Comparison of ENCODE assay signal across 14 cellular contexts in genomic region chr10:104259456-104259855, GRCh38. TPM values are rescaled to one million over a fixed set of nuclear protein-coding genes. Genes with fewer than 3 reads are reported as not detected.
DNase-seq lines count a peak whose midpoint lies in the region; ATAC-seq and TF ChIP-seq lines count a peak whose summit lies in the region.
"Had no signal": no experiment of that assay in that cellular context is flagged by ENCODE, and none has a peak within 500 bp of the region (broad histone marks: within the 10 kb centered on the region; RNA-seq: fewer than 3 reads in every experiment).

No MANE protein-coding gene starts in this region.

- no peak for TF ChIP-seq POLR2A in gastroesophageal sphincter (IDR thresholded peaks at IDR 0.05)

- no peak overlapping the region for H2AFZ ChIP-seq in smooth muscle cell (ENCODE audit: low read depth)

- DNase-seq in activated CD8-positive, alpha-beta T cell treated with anti-CD3 and anti-CD28 coated beads for 36 hours, result no peak
- no peak for DNase-seq in activated CD8-positive, alpha-beta T cell treated with anti-CD3 and anti-CD28 coated beads, Interleukin-2, amount 10 ng/mL, durations not matched to agents 7 days and 5 days
- DNase-seq in smooth muscle cell (lab: John Stamatoyannopoulos, UW; ENCODE audit: unreplicated experiment) (no peak), NCI-H128 (lab: John Stamatoyannopoulos, UW; ENCODE audit: unreplicated experiment) (no peak), ureter (ENCODE audit: low spot score) (no peak), NCI-H187 (lab: John Stamatoyannopoulos, UW) (no peak)
- DNase-seq: activated CD4-positive, CD25-positive, alpha-beta regulatory T cell treated with anti-CD3 and anti-CD28 coated beads, Interleukin-2, amount 50 U/mL, for 72 hours; adrenal gland; NCI-H446 treated with DMSO at 0.1 percent for 48 hours; SHP77; stimulated activated naive B cell treated with anti-CD40 and anti-IgM and Interleukin-4, amounts not matched to agents 10 μg/mL and 1 μg/mL and 100 μg/mL, for 72 hours had no signal

- H3K9me3 ChIP-seq in gastroesophageal sphincter (no peaks in the 10 kb centered on the region), smooth muscle cell (replicated peaks; ENCODE audit: low read depth) (no peaks in the 10 kb centered on the region)
- H3K9me3 ChIP-seq: adrenal gland had no signal

- H4K20me1 ChIP-seq in smooth muscle cell (ENCODE audit: low read depth), result peaks cover 44% of the 10 kb centered on the region

- H3K79me2 ChIP-seq in smooth muscle cell (ENCODE audit: low read depth), result peaks cover 74% of the 10 kb centered on the region

- H3K4me3 Mint-ChIP-seq in activated CD8-positive, alpha-beta T cell treated with anti-CD3 and anti-CD28 coated beads for 36 hours, result no peak overlapping the region
- H3K4me3 Mint-ChIP-seq in activated CD8-positive, alpha-beta T cell treated with anti-CD3 and anti-CD28 coated beads, Interleukin-2, amount 10 ng/mL, durations not matched to agents 7 days and 5 days, result no peak overlapping the region
- H3K4me3 Mint-ChIP-seq in activated naive CD8-positive, alpha-beta T cell, result peak overlapping the region; percentile 18
- H3K4me3 Mint-ChIP-seq: neural crest cell; stimulated activated naive B cell treated with anti-CD40 and anti-IgM and Interleukin-4, amounts not matched to agents 10 μg/mL and 1 μg/mL and 100 μg/mL, for 72 hours had no signal

- intact Hi-C loops in activated CD8-positive, alpha-beta T cell treated with anti-CD3 and anti-CD28 coated beads for 36 hours (cut with micrococcal nuclease), result no loop called here

- no peak for TF ChIP-seq CTCF in activated CD8-positive, alpha-beta T cell treated with anti-CD3 and anti-CD28 coated beads for 36 hours (IDR thresholded peaks at IDR 0.05)
- no peak for TF ChIP-seq CTCF in gastroesophageal sphincter (IDR thresholded peaks at IDR 0.05)
- no peak for TF ChIP-seq CTCF in smooth muscle cell (IDR thresholded peaks at IDR 0.05; ENCODE audit: borderline replicate concordance, insufficient read depth, poor library complexity, severe bottlenecking)

- peaks cover 77% of the 10 kb centered on the region for H3K36me3 Mint-ChIP-seq in activated CD8-positive, alpha-beta T cell treated with anti-CD3 and anti-CD28 coated beads for 36 hours (ENCODE audit: low read depth)
- H3K36me3 Mint-ChIP-seq in activated CD8-positive, alpha-beta T cell treated with anti-CD3 and anti-CD28 coated beads, Interleukin-2, amount 10 ng/mL, durations not matched to agents 7 days and 5 days (ENCODE audit: low read depth), result peaks cover 70% of the 10 kb centered on the region
- peaks cover 21% of the 10 kb centered on the region for H3K36me3 Mint-ChIP-seq in activated naive CD8-positive, alpha-beta T cell

- peaks cover 38% of the 10 kb centered on the region for H3F3A ChIP-seq in smooth muscle cell (ENCODE audit: low read depth)

- peak overlapping the region; percentile 75 for H3K4me2 ChIP-seq in smooth muscle cell

- no peaks in the 10 kb centered on the region for H3K9me3 Mint-ChIP-seq in activated CD8-positive, alpha-beta T cell treated with anti-CD3 and anti-CD28 coated beads for 36 hours
- H3K9me3 Mint-ChIP-seq in activated CD8-positive, alpha-beta T cell treated with anti-CD3 and anti-CD28 coated beads, Interleukin-2, amount 10 ng/mL, durations not matched to agents 7 days and 5 days (ENCODE audit: insufficient read depth), result no peaks in the 10 kb centered on the region
- H3K9me3 Mint-ChIP-seq in activated naive CD8-positive, alpha-beta T cell (ENCODE audit: low read depth), result no peaks in the 10 kb centered on the region
- H3K9me3 Mint-ChIP-seq: neural crest cell; stimulated activated naive B cell treated with anti-CD40 and anti-IgM and Interleukin-4, amounts not matched to agents 10 μg/mL and 1 μg/mL and 100 μg/mL, for 72 hours had no signal

- H3K4me3 ChIP-seq in gastroesophageal sphincter (no peak overlapping the region), smooth muscle cell (no peak overlapping the region)
- H3K4me3 ChIP-seq: adrenal gland had no signal

- H3K36me3 ChIP-seq in gastroesophageal sphincter (peaks cover 4 to 64% of the 10 kb centered on the region in 2 donors), smooth muscle cell (ENCODE audit: low read depth) (peaks cover 6% of the 10 kb centered on the region)

- H3K27me3 ChIP-seq in gastroesophageal sphincter (no peaks in the 10 kb centered on the region), smooth muscle cell (ENCODE audit: low read depth) (no peaks in the 10 kb centered on the region)
- H3K27me3 ChIP-seq: adrenal gland had no signal

- H3K9ac ChIP-seq in smooth muscle cell (ENCODE audit: low read depth), result no peak overlapping the region

- TF ChIP-seq EP300 in gastroesophageal sphincter (IDR thresholded peaks at IDR 0.05), result no peak

- no peak for ATAC-seq in activated CD8-positive, alpha-beta T cell treated with anti-CD3 and anti-CD28 coated beads for 36 hours
- ATAC-seq in activated CD8-positive, alpha-beta T cell treated with anti-CD3 and anti-CD28 coated beads, Interleukin-2, amount 10 ng/mL, durations not matched to agents 7 days and 5 days, result no peak
- ATAC-seq in gastroesophageal sphincter, result no peak
- ATAC-seq: stimulated activated naive B cell treated with anti-CD40 and anti-IgM and Interleukin-4, amounts not matched to agents 10 μg/mL and 1 μg/mL and 100 μg/mL, for 72 hours had no signal

- H3K27ac ChIP-seq in gastroesophageal sphincter, result peak overlapping the region; percentile 23 to 77 (median 76)
- H3K27ac ChIP-seq in smooth muscle cell (ENCODE audit: low read depth), result peak overlapping the region; percentile 87

- H3K27me3 Mint-ChIP-seq in activated CD8-positive, alpha-beta T cell treated with anti-CD3 and anti-CD28 coated beads for 36 hours, result no peaks in the 10 kb centered on the region
- no peaks in the 10 kb centered on the region for H3K27me3 Mint-ChIP-seq in activated CD8-positive, alpha-beta T cell treated with anti-CD3 and anti-CD28 coated beads, Interleukin-2, amount 10 ng/mL, durations not matched to agents 7 days and 5 days (ENCODE audit: low read depth)
- no peaks in the 10 kb centered on the region for H3K27me3 Mint-ChIP-seq in activated naive CD8-positive, alpha-beta T cell
- H3K27me3 Mint-ChIP-seq: stimulated activated naive B cell treated with anti-CD40 and anti-IgM and Interleukin-4, amounts not matched to agents 10 μg/mL and 1 μg/mL and 100 μg/mL, for 72 hours had no signal

- 93 to 96% methylated on average over 3 of the region's 3 CpGs for WGBS in gastroesophageal sphincter (ENCODE audit: low coverage in 1 of 2), 2 donors
- 89% methylated on average over 3 of the region's 3 CpGs for WGBS in smooth muscle cell (ENCODE audit: low lambda C conversion rate)

- H3K4me1 Mint-ChIP-seq in activated CD8-positive, alpha-beta T cell treated with anti-CD3 and anti-CD28 coated beads for 36 hours (ENCODE audit: low read depth), result peaks cover 70% of the 10 kb centered on the region
- H3K4me1 Mint-ChIP-seq in activated CD8-positive, alpha-beta T cell treated with anti-CD3 and anti-CD28 coated beads, Interleukin-2, amount 10 ng/mL, durations not matched to agents 7 days and 5 days (ENCODE audit: low read depth), result peaks cover 73% of the 10 kb centered on the region
- H3K4me1 Mint-ChIP-seq in activated naive CD8-positive, alpha-beta T cell (ENCODE audit: low read depth), result peaks cover 82% of the 10 kb centered on the region

- CTCF ChIA-PET in activated CD8-positive, alpha-beta T cell treated with anti-CD3 and anti-CD28 coated beads for 36 hours (lab: Charles Lee), result interaction anchor here (0.9 to 1.4 kb wide), 2 partner anchors 14 to 16 kb away, joined by 3 to 7 read pairs; no protein-coding TSS in a partner anchor
- CTCF ChIA-PET in activated CD8-positive, alpha-beta T cell treated with anti-CD3 and anti-CD28 coated beads, Interleukin-2, amount 10 ng/mL, durations not matched to agents 7 days and 5 days (lab: Charles Lee), result interaction anchor here (0.7 to 12.5 kb wide), 4 partner anchors 11 to 138 kb away, joined by 3 to 94 read pairs (median 4); partner anchors contain the start of gene SFR1

- H3K4me1 ChIP-seq in gastroesophageal sphincter (peaks cover 9 to 75% (median 39%) of the 10 kb centered on the region in 3 donors), smooth muscle cell (ENCODE audit: low read depth) (peaks cover 25% of the 10 kb centered on the region)

- POLR2A ChIA-PET in activated CD8-positive, alpha-beta T cell treated with anti-CD3 and anti-CD28 coated beads for 36 hours (lab: Charles Lee), result interaction anchor here (1.3 to 8.0 kb wide), 2 partner anchors 7 to 138 kb away, joined by 5 to 74 read pairs; partner anchors contain the start of genes GSTO2 and SFR1
- POLR2A ChIA-PET in activated CD8-positive, alpha-beta T cell treated with anti-CD3 and anti-CD28 coated beads, Interleukin-2, amount 10 ng/mL, durations not matched to agents 7 days and 5 days (lab: Charles Lee), result no interaction called here

- peak overlapping the region; percentile 94 for H3K27ac Mint-ChIP-seq in activated CD8-positive, alpha-beta T cell treated with anti-CD3 and anti-CD28 coated beads for 36 hours
- no peak overlapping the region for H3K27ac Mint-ChIP-seq in activated CD8-positive, alpha-beta T cell treated with anti-CD3 and anti-CD28 coated beads, Interleukin-2, amount 10 ng/mL, durations not matched to agents 7 days and 5 days
- peak overlapping the region; percentile 87 for H3K27ac Mint-ChIP-seq in activated naive CD8-positive, alpha-beta T cell

RNA-seq across cellular contexts. Expression of gene GSTO1, which starts 4.8 kb away (rescaled TPM):
- total RNA-seq in activated CD8-positive, alpha-beta T cell treated with anti-CD3 and anti-CD28 coated beads for 36 hours, result 100 to 1,000 TPM; 179 to 189 TPM
- 100 to 1,000 TPM; 114 to 119 TPM for total RNA-seq in activated CD8-positive, alpha-beta T cell treated with anti-CD3 and anti-CD28 coated beads, Interleukin-2, amount 10 ng/mL, durations not matched to agents 7 days and 5 days
- 100 to 1,000 TPM; 124 to 153 (median 149) TPM for total RNA-seq in gastroesophageal sphincter
- 293 and 297 TPM in 2 replicates for total RNA-seq in smooth muscle cell
- polyA plus RNA-seq in smooth muscle cell, result 407 and 440 TPM in 2 replicates
- 79.4 TPM for total RNA-seq in ureter

RNA-seq across cellular contexts. Expression of gene GSTO2, which starts 9.5 kb away (rescaled TPM):
- total RNA-seq in activated CD8-positive, alpha-beta T cell treated with anti-CD3 and anti-CD28 coated beads for 36 hours, result 1 to 10 TPM; 1.8 to 2.7 TPM
- 1 to 10 TPM in 1 of 2 experiments, under 1 TPM in 1; 0.94 to 1.2 TPM for total RNA-seq in activated CD8-positive, alpha-beta T cell treated with anti-CD3 and anti-CD28 coated beads, Interleukin-2, amount 10 ng/mL, durations not matched to agents 7 days and 5 days
- total RNA-seq in gastroesophageal sphincter, result 1 to 10 TPM in 1 of 4 donors, under 1 TPM in 3; 0.15 to 1.3 (median 0.21) TPM
- total RNA-seq in smooth muscle cell, result 1.8 and 2.1 TPM in 2 replicates
- polyA plus RNA-seq in smooth muscle cell, result 3.7 and 4.9 TPM in 2 replicates
- total RNA-seq in ureter, result 47.0 TPM

RNA-seq across cellular contexts. Expression of gene CFAP43, which starts 27.3 kb away (rescaled TPM):
- under 1 TPM in 1 of 2 experiments, not detected in 1; 0.16 TPM for total RNA-seq in activated CD8-positive, alpha-beta T cell treated with anti-CD3 and anti-CD28 coated beads for 36 hours
- under 1 TPM in 1 of 2 experiments, not detected in 1; 0.18 TPM for total RNA-seq in activated CD8-positive, alpha-beta T cell treated with anti-CD3 and anti-CD28 coated beads, Interleukin-2, amount 10 ng/mL, durations not matched to agents 7 days and 5 days
- total RNA-seq in gastroesophageal sphincter (under 1 TPM in 3 of 4 donors, not detected in 1; 0.16 to 0.45 (median 0.40) TPM), smooth muscle cell (0.04 and 0.49 TPM in 2 replicates), ureter (1.9 TPM)
- 0.50 and 0.63 TPM in 2 replicates for polyA plus RNA-seq in smooth muscle cell

Comparison
In these comparisons a context has a peak if more than half of its experiments do, and no peak if none do; other contexts are left out.
1. RNA of gene GSTO2, which starts 9.5 kb away (total RNA-seq): 47.0 TPM in ureter (single experiment); 1.8 to 2.7 TPM in activated CD8-positive, alpha-beta T cell treated with anti-CD3 and anti-CD28 coated beads for 36 hours, 1.8 to 2.1 TPM in smooth muscle cell, 0.94 to 1.2 TPM in activated CD8-positive, alpha-beta T cell treated with anti-CD3 and anti-CD28 coated beads, Interleukin-2, amount 10 ng/mL, durations not matched to agents 7 days and 5 days and 0.15 to 1.3 TPM in gastroesophageal sphincter; every median in the first group is over 10 times any median in the second.